In genomic region chr14:21868442-21869046, GRCh38 we compare ENCODE assay signal across 8 cellular contexts.
DNase-seq lines count a peak whose midpoint lies in the region; ATAC-seq and TF ChIP-seq lines count a peak whose summit lies in the region.

No MANE protein-coding gene starts in this region.

- ATAC-seq in GM19025 (IDR thresholded peaks at IDR 0.05; ENCODE audit: low read depth, unreplicated experiment): peak; percentile 64

- peak; percentile 87 for TF ChIP-seq CTCF in C4-2B (conservative IDR thresholded peaks at IDR 0.05)

- peak overlapping the region; percentile 32 for H3K27ac Mint-ChIP-seq in T-helper 2 cell treated with Interferon-gamma antibody and Interleukin-4, amounts not matched to agents 5 μg/mL and 100 μg/mL, for 36 hours

- peaks cover 4% of the 10 kb centered on the region for H3K36me3 Mint-ChIP-seq in T-helper 2 cell treated with Interferon-gamma antibody and Interleukin-4, amounts not matched to agents 5 μg/mL and 100 μg/mL, for 36 hours (ENCODE audit: low read depth)

- H3K4me3 Mint-ChIP-seq in T-helper 2 cell treated with Interferon-gamma antibody and Interleukin-4, amounts not matched to agents 5 μg/mL and 100 μg/mL, for 36 hours: peak overlapping the region; percentile 63

- no peaks in the 10 kb centered on the region for H3K9me3 Mint-ChIP-seq in T-helper 2 cell treated with Interferon-gamma antibody and Interleukin-4, amounts not matched to agents 5 μg/mL and 100 μg/mL, for 36 hours

- peak; percentile 83 for DNase-seq in KG1 (lab: John Stamatoyannopoulos, UW)
- DNase-seq in T-helper 2 cell treated with Interferon-gamma antibody and Interleukin-4, amounts not matched to agents 5 μg/mL and 100 μg/mL, for 36 hours (ENCODE audit: low spot score): peak; percentile 73
- DNase-seq in amniotic epithelial cell (ENCODE audit: low read depth): peak; percentile 60
- peak; percentile 83 for DNase-seq in islet precursor cell
- peak; percentile 71 to 76 for DNase-seq in stimulated activated CD4-positive, alpha-beta T cell treated with anti-CD3 and anti-CD28 coated beads, Interleukin-2, amount 100 ng/mL, for 48 hours
- DNase-seq in middle frontal gyrus (ENCODE audit: extremely low spot score, low spot score): no peak

- H3K27me3 Mint-ChIP-seq in T-helper 2 cell treated with Interferon-gamma antibody and Interleukin-4, amounts not matched to agents 5 μg/mL and 100 μg/mL, for 36 hours (ENCODE audit: low read depth): peaks cover 10% of the 10 kb centered on the region

- peaks cover 9% of the 10 kb centered on the region for H3K4me1 Mint-ChIP-seq in T-helper 2 cell treated with Interferon-gamma antibody and Interleukin-4, amounts not matched to agents 5 μg/mL and 100 μg/mL, for 36 hours (ENCODE audit: low read depth)

- no peak overlapping the region for H3K27ac ChIP-seq in C4-2B
